Comparison of ENCODE assay signal across 22 cellular contexts in genomic region chr10:75083972-75084833, GRCh38. TPM values are rescaled to one million over a fixed set of nuclear protein-coding genes. Genes with fewer than 3 reads are reported as not detected.
DNase-seq lines count a peak whose midpoint lies in the region; ATAC-seq and TF ChIP-seq lines count a peak whose summit lies in the region.
"Had no signal": no experiment of that assay in that cellular context is flagged by ENCODE, and none has a peak within 500 bp of the region (broad histone marks: within the 10 kb centered on the region; RNA-seq: fewer than 3 reads in every experiment).

No MANE protein-coding gene starts in this region.

- TF ChIP-seq EP300 in ovary (IDR thresholded peaks at IDR 0.05), result no peak

- WGBS in ovary, 3 donors, result 76 to 79% (median 76%) methylated on average over 10 of the region's 10 CpGs

- ATAC-seq in omental fat pad (ENCODE audit: low FRiP score), result peak; percentile 38
- ATAC-seq in gastrocnemius medialis, result no peak
- ATAC-seq: sciatic nerve had no signal

- TF ChIP-seq CTCF in omental fat pad (IDR thresholded peaks at IDR 0.05) (no peak), gastrocnemius medialis (IDR thresholded peaks at IDR 0.05 in 4 of 5, conservative IDR thresholded peaks at IDR 0.05 in 1 of 5) (no peak), MM.1S (IDR thresholded peaks at IDR 0.05; ENCODE audit: low read length) (no peak), ovary (IDR thresholded peaks at IDR 0.05) (no peak)

- H3K4me1 ChIP-seq in gastrocnemius medialis (peaks cover 11 to 14% of the 10 kb centered on the region in 2 donors), MM.1S (ENCODE audit: low read length) (no peaks in the 10 kb centered on the region), ovary (ENCODE audit: insufficient read depth) (no peaks in the 10 kb centered on the region)
- H3K4me1 ChIP-seq: esophagus muscularis mucosa, vagina had no signal

- H3K9me2 ChIP-seq in MM.1S (replicated peaks; ENCODE audit: insufficient read depth, low read length), result no peaks in the 10 kb centered on the region

- no peaks in the 10 kb centered on the region for H3K79me2 ChIP-seq in MM.1S (ENCODE audit: low read length)

- no peak overlapping the region for H2AFZ ChIP-seq in MM.1S (ENCODE audit: low read length)

- H3K27me3 ChIP-seq in gastrocnemius medialis, result no peaks in the 10 kb centered on the region
- no peaks in the 10 kb centered on the region for H3K27me3 ChIP-seq in MM.1S (replicated peaks; ENCODE audit: insufficient read depth, low read length)
- no peaks in the 10 kb centered on the region for H3K27me3 ChIP-seq in ovary
- H3K27me3 ChIP-seq: esophagus muscularis mucosa, vagina had no signal

- no peaks in the 10 kb centered on the region for H3K9me3 ChIP-seq in gastrocnemius medialis
- no peaks in the 10 kb centered on the region for H3K9me3 ChIP-seq in MM.1S (replicated peaks; ENCODE audit: insufficient read depth, low read length)
- no peaks in the 10 kb centered on the region for H3K9me3 ChIP-seq in ovary
- H3K9me3 ChIP-seq: vagina had no signal

- no peak for TF ChIP-seq POLR2A in gastrocnemius medialis (IDR thresholded peaks at IDR 0.05)
- no peak for TF ChIP-seq POLR2A in ovary (IDR thresholded peaks at IDR 0.05)

- no peaks in the 10 kb centered on the region for H3F3A ChIP-seq in MM.1S (ENCODE audit: insufficient read depth, low read length)

- H3K4me3 ChIP-seq in gastrocnemius medialis (no peak overlapping the region), MM.1S (ENCODE audit: low read length) (no peak overlapping the region), ovary (no peak overlapping the region)
- H3K4me3 ChIP-seq: esophagus muscularis mucosa, lung, vagina had no signal

- no peak overlapping the region for H3K9ac ChIP-seq in MM.1S (ENCODE audit: low read length)

- intact Hi-C loops in gastrocnemius medialis (cut with DNase I; ENCODE audit: low total_unique reads) (no loop called here), ovary (cut with DNase I) (no loop called here)

- no peaks in the 10 kb centered on the region for H3K36me3 ChIP-seq in gastrocnemius medialis
- H3K36me3 ChIP-seq in MM.1S (replicated peaks; ENCODE audit: insufficient read depth, low read length), result no peaks in the 10 kb centered on the region
- no peaks in the 10 kb centered on the region for H3K36me3 ChIP-seq in ovary
- H3K36me3 ChIP-seq: esophagus muscularis mucosa, vagina had no signal

- no peak overlapping the region for H3K4me2 ChIP-seq in MM.1S (ENCODE audit: low read depth, low read length)

- no peaks in the 10 kb centered on the region for H4K20me1 ChIP-seq in MM.1S (ENCODE audit: insufficient read depth, low read length)

- DNase-seq in EH (ENCODE audit: low read depth) (peak; percentile 45), UCSD-AML1 (lab: John Stamatoyannopoulos, UW; ENCODE audit: unreplicated experiment) (peak; percentile 16), fibroblast of peridontal ligament (ENCODE audit: extremely low read depth) (peak; percentile 41), omental fat pad (ENCODE audit: low spot score) (no peak), gastrocnemius medialis (no peak), NCI-H524 (lab: John Stamatoyannopoulos, UW) (no peak), MM.1S (no peak), ovary (no peak)
- DNase-seq: activated CD4-positive, alpha-beta T cell treated with anti-CD3 and anti-CD28 coated beads for 1 hour; activated naive CD4-positive, alpha-beta T cell treated with anti-CD3 and anti-CD28 coated beads for 36 hours; activated T-cell treated with anti-CD3 and anti-CD28 coated beads, Interleukin-2, amount 50 U/mL, for 24 hours; effector CD8-positive, alpha-beta T cell; KBM-7; kidney; NCI-H1092 treated with DMSO at 0.1 percent for 48 hours; NCI-H2081; NCI-H446 treated with DMSO at 0.1 percent for 48 hours; T1000 had no signal

- H3K27ac ChIP-seq in gastrocnemius medialis (no peak overlapping the region), MM.1S (ENCODE audit: low read length) (no peak overlapping the region), ovary (no peak overlapping the region)
- H3K27ac ChIP-seq: esophagus muscularis mucosa, vagina had no signal

- in situ Hi-C loops in gastrocnemius medialis (cut with MboI; ENCODE audit: low sequenced_read_pairs in 4 of 4), result no loop called here

RNA-seq across cellular contexts. Expression of gene SAMD8, which starts 27.3 kb away (rescaled TPM):
- 10 to 100 TPM; 38.9 to 54.2 (median 43.7) TPM for total RNA-seq in omental fat pad
- total RNA-seq in gastrocnemius medialis, result 100 to 1,000 TPM in 1 of 4 donors, 10 to 100 TPM in 3; 46.2 to 125 (median 68.9) TPM
- 10 to 100 TPM; 28.6 to 49.5 (median 32.9) TPM for total RNA-seq in ovary
- 10 to 100 TPM; 13.2 to 15.2 TPM for polyA plus RNA-seq in ovary

Comparison
In these comparisons a context has a peak if more than half of its experiments do, and no peak if none do; other contexts are left out.
1. DNase-seq: peak in EH (single experiment), UCSD-AML1 (single experiment) and fibroblast of peridontal ligament (single experiment); none in omental fat pad (single experiment), gastrocnemius medialis (0 of 2), NCI-H524 (0 of 2), MM.1S (single experiment) and ovary (0 of 5).